In genomic region chr7:57211428-57212100, GRCh38 we compare ENCODE assay signal across 20 cellular contexts.
A peak's percentile ranks its signal among the peaks of the same experiment; 100 is the strongest.
DNase-seq lines count a peak whose midpoint lies in the region; ATAC-seq, FAIRE-seq and TF ChIP-seq lines count a peak whose summit lies in the region.
"Had no signal": no experiment of that assay in that cellular context is flagged by ENCODE, and none has a peak within 500 bp of the region (broad histone marks: within the 10 kb centered on the region; RNA-seq: fewer than 3 reads in every experiment).

No MANE protein-coding gene starts in this region.

- in situ Hi-C loops in HepG2 (cut with HindIII; ENCODE audit: extremely low pct_ligation_motif_present, low pct_unique_long_range_greater_than_20kb): no loop called here

- FAIRE-seq in HepG2 (lab: Jason Lieb, UNC): no peak
- FAIRE-seq: A204.1, G401.6, GM12892 had no signal

- no peak overlapping the region for H3K4me3 ChIP-seq in right lobe of liver
- H3K4me3 ChIP-seq in HepG2 (replicated peaks in 1 of 3; ENCODE audit: insufficient read depth in 1 of 3, low read depth in 2 of 3, low read length in 3 of 3): no peak overlapping the region
- H3K4me3 ChIP-seq in upper lobe of right lung: no peak overlapping the region
- H3K4me3 ChIP-seq: BLaER1, GM23338 had no signal

- intact Hi-C loops in right lobe of liver (cut with DNase I) (no loop called here), HepG2 (cut with micrococcal nuclease; ENCODE audit: unreplicated experiment) (no loop called here), sciatic nerve (cut with DNase I) (no loop called here), upper lobe of right lung (cut with DNase I) (no loop called here)

- TF ChIP-seq EP300 in HepG2 (IDR thresholded peaks at IDR 0.05; ENCODE audit: low read depth in 2 of 2, low read length in 2 of 2) (no peak), HepG2 (CRISPR knock-in tag; IDR thresholded peaks at IDR 0.05; ENCODE audit: borderline replicate concordance) (no peak)

- no peak overlapping the region for H3K27ac ChIP-seq in right lobe of liver
- no peak overlapping the region for H3K27ac ChIP-seq in HepG2 (ENCODE audit: extremely low read length, insufficient read depth, low read length)
- H3K27ac ChIP-seq in upper lobe of right lung: no peak overlapping the region
- H3K27ac ChIP-seq: 22Rv1, BLaER1, C4-2B had no signal

- WGBS in right lobe of liver (ENCODE audit: insufficient coverage, low coverage, low lambda C conversion rate, missing lambda C conversion rate): 17% methylated on average over 2 of the region's 14 CpGs
- WGBS in HepG2 (ENCODE audit: low lambda C conversion rate): 5% methylated on average over 4 of the region's 14 CpGs

- ATAC-seq in right lobe of liver: no peak
- no peak for ATAC-seq in HepG2
- no peak for ATAC-seq in sciatic nerve
- peak; percentile 26 for ATAC-seq in upper lobe of right lung
- no peak for ATAC-seq in GM18868 (IDR thresholded peaks at IDR 0.05; ENCODE audit: unreplicated experiment)
- ATAC-seq: CD8-positive, alpha-beta T cell; GM23338; HCT116 had no signal

- CTCF ChIA-PET in HepG2 (lab: Yijun Ruan, JAX; ENCODE audit: low intra/inter-chr PET ratio, low total read pairs): no interaction called here

- no peaks in the 10 kb centered on the region for H4K20me1 ChIP-seq in HepG2 (ENCODE audit: insufficient read depth, low read length)
- H4K20me1 ChIP-seq: BLaER1 had no signal

- H3K36me3 ChIP-seq in right lobe of liver: no peaks in the 10 kb centered on the region
- H3K36me3 ChIP-seq in HepG2 (replicated peaks in 1 of 2; ENCODE audit: control insufficient read depth in 1 of 2, insufficient read depth in 2 of 2, low read length in 2 of 2): no peaks in the 10 kb centered on the region
- no peaks in the 10 kb centered on the region for H3K36me3 ChIP-seq in upper lobe of right lung
- H3K36me3 ChIP-seq: BLaER1 had no signal

- TF ChIP-seq POLR2A in right lobe of liver (IDR thresholded peaks at IDR 0.05) (no peak), HepG2 (IDR thresholded peaks at IDR 0.05; ENCODE audit: insufficient read depth in 1 of 2, low read depth in 2 of 2, low read length in 2 of 2) (no peak)

- H3K27me3 ChIP-seq in right lobe of liver: no peaks in the 10 kb centered on the region
- no peaks in the 10 kb centered on the region for H3K27me3 ChIP-seq in HepG2 (ENCODE audit: control insufficient read depth in 1 of 2, insufficient read depth in 2 of 2, low read length in 2 of 2)
- no peaks in the 10 kb centered on the region for H3K27me3 ChIP-seq in upper lobe of right lung
- H3K27me3 ChIP-seq: BLaER1 had no signal

- no peak overlapping the region for H3K4me2 ChIP-seq in HepG2 (ENCODE audit: low read depth, low read length)
- H3K4me2 ChIP-seq: BLaER1, GM23338 had no signal

- BruUV-seq in HepG2 (replicated peaks; lab: Mats Ljungman, UMichigan): no TSS peak

- no peak overlapping the region for H2AFZ ChIP-seq in HepG2 (ENCODE audit: low read length)
- H2AFZ ChIP-seq: GM23338 had no signal

- no peak overlapping the region for H3K9ac ChIP-seq in HepG2 (ENCODE audit: insufficient read depth, low read depth, low read length)
- H3K9ac ChIP-seq: BLaER1 had no signal

- no peak for TF ChIP-seq RAD21 in HepG2 (CRISPR knock-in tag; IDR thresholded peaks at IDR 0.05)

- H3K4me1 ChIP-seq in right lobe of liver (no peaks in the 10 kb centered on the region), HepG2 (ENCODE audit: insufficient read depth, low read length) (no peaks in the 10 kb centered on the region), upper lobe of right lung (no peaks in the 10 kb centered on the region)
- H3K4me1 ChIP-seq: BLaER1, Caco-2 had no signal

- DNase-seq in right lobe of liver (peak in 2 of 3 donors; percentile 12 to 32), HepG2 (ENCODE audit: low spot score) (no peak), sciatic nerve (ENCODE audit: low spot score) (peak; percentile 23), upper lobe of right lung (peak; percentile 33)
- no peak for DNase-seq in effector CD8-positive, alpha-beta T cell (lab: John Stamatoyannopoulos, UW)
- DNase-seq: Caco-2; CD4-positive, CD25-positive, alpha-beta regulatory T cell; CD8-positive, alpha-beta T cell; DMS153; DND-41; H9 had no signal

- H3K9me3 ChIP-seq in right lobe of liver: no peaks in the 10 kb centered on the region
- H3K9me3 ChIP-seq in HepG2 (ENCODE audit: low read length): peaks cover 90% of the 10 kb centered on the region
- H3K9me3 ChIP-seq in upper lobe of right lung: no peaks in the 10 kb centered on the region
- H3K9me3 ChIP-seq: Caco-2 had no signal

- TF ChIP-seq CTCF in right lobe of liver (IDR thresholded peaks at IDR 0.05) (no peak), HepG2 (CRISPR knock-in tag; IDR thresholded peaks at IDR 0.05) (no peak), upper lobe of right lung (IDR thresholded peaks at IDR 0.05) (no peak)

- POLR2A ChIA-PET in HepG2 (lab: Yijun Ruan, JAX): no interaction called here

- no peaks in the 10 kb centered on the region for H3K79me2 ChIP-seq in HepG2 (ENCODE audit: insufficient read depth, low read length)

TF ChIP-seq in HepG2, 621 proteins besides CTCF, POLR2A, EP300 and RAD21:
- TF ChIP-seq, protein P1, sequence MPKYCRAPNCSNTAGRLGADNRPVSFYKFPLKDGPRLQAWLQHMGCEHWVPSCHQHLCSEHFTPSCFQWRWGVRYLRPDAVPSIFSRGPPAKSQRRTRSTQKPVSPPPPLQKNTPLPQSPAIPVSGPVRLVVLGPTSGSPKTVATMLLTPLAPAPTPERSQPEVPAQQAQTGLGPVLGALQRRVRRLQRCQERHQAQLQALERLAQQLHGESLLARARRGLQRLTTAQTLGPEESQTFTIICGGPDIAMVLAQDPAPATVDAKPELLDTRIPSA (CRISPR knock-in tag; IDR thresholded peaks at IDR 0.05; ENCODE audit: borderline replicate concordance): no peak
- TF ChIP-seq RXRA (CRISPR knock-in tag; IDR thresholded peaks at IDR 0.05): no peak
- no peak for TF ChIP-seq ZNF337 (CRISPR knock-in tag; IDR thresholded peaks at IDR 0.05; ENCODE audit: borderline replicate concordance, low read depth)
- no peak for TF ChIP-seq ZFP1 (CRISPR knock-in tag; IDR thresholded peaks at IDR 0.05)

Comparison
In these comparisons a context has a peak if more than half of its experiments do, and no peak if none do; other contexts are left out.
1. DNase-seq: peak in right lobe of liver (2 of 3), sciatic nerve (single experiment) and upper lobe of right lung (single experiment); none in HepG2 (single experiment) and effector CD8-positive, alpha-beta T cell (single experiment).